11 cellular contexts compared by ENCODE assay signal in genomic region chr5:150429410-150429873, GRCh38. TPM values are rescaled to one million over a fixed set of nuclear protein-coding genes. Genes with fewer than 3 reads are reported as not detected.
A peak's percentile ranks its signal among the peaks of the same experiment; 100 is the strongest.
DNase-seq lines count a peak whose midpoint lies in the region; ATAC-seq and TF ChIP-seq lines count a peak whose summit lies in the region.
"Had no signal": no experiment of that assay in that cellular context is flagged by ENCODE, and none has a peak within 500 bp of the region (broad histone marks: within the 10 kb centered on the region; RNA-seq: fewer than 3 reads in every experiment).

No MANE protein-coding gene starts in this region.

- intact Hi-C loops in mucosa of descending colon (cut with DNase I, micrococcal nuclease) (no loop called here), dorsolateral prefrontal cortex (cut with DNase I) (no loop called here)

- H3K4me1 ChIP-seq in mucosa of descending colon (ENCODE audit: low read depth), result no peaks in the 10 kb centered on the region
- H3K4me1 ChIP-seq: BE2C, left lung had no signal

- no peak for TF ChIP-seq CTCF in GM13977 (IDR thresholded peaks at IDR 0.05; ENCODE audit: extremely low read depth, insufficient read depth, missing control alignments)
- no peak for TF ChIP-seq CTCF in mucosa of descending colon (IDR thresholded peaks at IDR 0.05)
- no peak for TF ChIP-seq CTCF in dorsolateral prefrontal cortex (IDR thresholded peaks at IDR 0.05 in 54 of 56, conservative IDR thresholded peaks at IDR 0.05 in 2 of 56; ENCODE audit: low read depth in 1 of 56, partially characterized antibody in 56 of 56)

- H3K27me3 ChIP-seq in dorsolateral prefrontal cortex, result no peaks in the 10 kb centered on the region
- H3K27me3 ChIP-seq: BE2C, left lung had no signal

- peak; percentile 73 for ATAC-seq in GM21529 (IDR thresholded peaks at IDR 0.05; ENCODE audit: unreplicated experiment)
- ATAC-seq in HG03457 (IDR thresholded peaks at IDR 0.05; ENCODE audit: unreplicated experiment), result peak; percentile 59
- peak; percentile 5 for ATAC-seq in mucosa of descending colon

- H3K36me3 ChIP-seq in mucosa of descending colon (ENCODE audit: low read depth), result no peaks in the 10 kb centered on the region
- H3K36me3 ChIP-seq: BE2C, left lung had no signal

- peak overlapping the region in 1 of 59 donors; percentile 27 for H3K27ac ChIP-seq in dorsolateral prefrontal cortex

- DNase-seq in GM13977 (ENCODE audit: low spot score) (peak; percentile 64), mucosa of descending colon (no peak), hepatic stellate cell (ENCODE audit: low spot score) (no peak), dorsolateral prefrontal cortex (no peak), Kasumi-1 (lab: John Stamatoyannopoulos, UW) (no peak), NCI-H1092 treated with DMSO at 0.1 percent for 48 hours (lab: John Stamatoyannopoulos, UW) (no peak)
- DNase-seq: BE2C, left lung, nucleus accumbens had no signal

- no peak overlapping the region for H3K4me3 ChIP-seq in mucosa of descending colon
- H3K4me3 ChIP-seq in dorsolateral prefrontal cortex, result no peak overlapping the region
- H3K4me3 ChIP-seq: left lung had no signal

- in situ Hi-C loops in GM13977 (cut with MboI; ENCODE audit: low pct_unique_long_range_greater_than_20kb, low sequenced_read_pairs, unreplicated experiment), result no loop called here

- H3K9me3 ChIP-seq in mucosa of descending colon, result no peaks in the 10 kb centered on the region
- H3K9me3 ChIP-seq: BE2C, left lung had no signal

RNA-seq across cellular contexts. Expression of gene CD74, which starts 16.7 kb away (rescaled TPM):
- total RNA-seq in mucosa of descending colon (1,000 to 10,000 TPM in 1 of 3 donors, 100 to 1,000 TPM in 2; 198 to 1,033 (median 284) TPM), dorsolateral prefrontal cortex (100 to 1,000 TPM in 114 of 120 experiments, 10 to 100 TPM in 6; 51.8 to 687 (median 224) TPM)

RNA-seq across cellular contexts. Expression of gene RPS14, which starts 20.1 kb away (rescaled TPM):
- total RNA-seq in mucosa of descending colon (1,000 to 10,000 TPM; 1,569 to 1,671 (median 1,618) TPM), dorsolateral prefrontal cortex (100 to 1,000 TPM; 441 to 866 (median 635) TPM)

Comparison
In these comparisons a context has a peak if more than half of its experiments do, and no peak if none do; other contexts are left out.
1. ATAC-seq: peak in every context shown above with its lines; median percentile 73 in GM21529; 59 in HG03457; 5 in mucosa of descending colon.